ENCODE assay signal across 19 cellular contexts in the genomic region with DNA sequence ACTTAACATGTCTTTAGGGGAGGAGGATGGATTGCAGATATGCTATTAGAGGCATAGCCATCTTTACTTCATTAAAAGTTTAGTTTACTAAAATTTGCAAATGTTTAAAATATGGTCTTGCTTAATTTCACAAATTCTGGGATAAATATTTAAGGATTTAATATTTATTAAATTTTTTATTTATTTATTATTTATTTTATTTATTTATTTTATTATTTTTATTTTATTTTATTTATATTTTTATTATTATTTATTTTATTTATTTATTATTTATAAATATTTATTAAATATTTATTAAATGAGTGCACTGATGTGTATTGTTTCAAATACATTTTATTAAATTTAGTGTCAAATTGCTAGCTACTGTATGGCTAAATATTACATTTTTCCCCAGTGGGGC. TPM values are rescaled to one million over a fixed set of nuclear protein-coding genes. Genes with fewer than 3 reads are reported as not detected.
DNase-seq lines count a peak whose midpoint lies in the region; ATAC-seq, FAIRE-seq and TF ChIP-seq lines count a peak whose summit lies in the region.
"Had no signal": no experiment of that assay in that cellular context is flagged by ENCODE, and none has a peak within 500 bp of the region (broad histone marks: within the 10 kb centered on the region; RNA-seq: fewer than 3 reads in every experiment).

No MANE protein-coding gene starts in this region.

- H3K9me3 Mint-ChIP-seq in neural progenitor cell (no peaks in the 10 kb centered on the region), Caco-2 (ENCODE audit: unreplicated experiment) (no peaks in the 10 kb centered on the region)
- H3K9me3 Mint-ChIP-seq: HFFc6 had no signal

- TF ChIP-seq CTCF in neural progenitor cell (IDR thresholded peaks at IDR 0.05) (no peak), Caco-2 (IDR thresholded peaks at IDR 0.05; ENCODE audit: insufficient read depth in 1 of 2, low read depth in 1 of 2, low read length in 1 of 2, severe bottlenecking in 1 of 2, unreplicated experiment in 1 of 2) (no peak)

- H3F3A ChIP-seq in neural progenitor cell (ENCODE audit: low read depth), result peaks cover 45% of the 10 kb centered on the region

- no TSS peak for BruUV-seq in Caco-2 (replicated peaks; lab: Mats Ljungman, UMichigan)

- H3K27me3 ChIP-seq in neural progenitor cell (no peaks in the 10 kb centered on the region), Caco-2 (replicated peaks; ENCODE audit: control insufficient read depth, insufficient read depth, low read length) (no peaks in the 10 kb centered on the region)

- H3K36me3 Mint-ChIP-seq in neural progenitor cell, result peaks cover 5% of the 10 kb centered on the region
- H3K36me3 Mint-ChIP-seq in Caco-2 (ENCODE audit: insufficient read depth, unreplicated experiment), result no peaks in the 10 kb centered on the region

- H3K27ac Mint-ChIP-seq in neural progenitor cell, result no peak overlapping the region
- H3K27ac Mint-ChIP-seq in Caco-2 (ENCODE audit: unreplicated experiment), result no peak overlapping the region
- H3K27ac Mint-ChIP-seq: CD4-positive, alpha-beta T cell; HFFc6 had no signal

- H3K4me3 ChIP-seq in neural progenitor cell, result no peak overlapping the region
- no peak overlapping the region for H3K4me3 ChIP-seq in Caco-2 (ENCODE audit: low read depth, low read length)
- H3K4me3 ChIP-seq: A549 had no signal

- POLR2A ChIA-PET in Caco-2 (lab: Charles Lee), result no interaction called here

- no peaks in the 10 kb centered on the region for H3K9me3 ChIP-seq in neural progenitor cell (ENCODE audit: low read depth)
- no peaks in the 10 kb centered on the region for H3K9me3 ChIP-seq in Caco-2
- H3K9me3 ChIP-seq: A549 had no signal

- FAIRE-seq in RCC 7860 (lab: Jason Lieb, UNC), result peak; percentile 88
- FAIRE-seq in endometrium (lab: Jason Lieb, UNC), result peak; percentile 91
- FAIRE-seq: A549 had no signal

- peaks cover 15% of the 10 kb centered on the region for H3K79me2 ChIP-seq in neural progenitor cell (ENCODE audit: low read depth)

- DNase-seq in RCC 7860 (ENCODE audit: low spot score) (no peak), neural progenitor cell (ENCODE audit: low spot score) (no peak), left lobe of liver (ENCODE audit: low spot score) (no peak), Caco-2 (no peak), NCI-H1092 treated with DMSO at 0.1 percent for 48 hours (lab: John Stamatoyannopoulos, UW) (no peak)
- DNase-seq: AML-193; CD4-positive, alpha-beta T cell; DMS153; DMS79; GF-D8; GOT3; H7; HFFc6 had no signal

- H3K4me1 ChIP-seq in neural progenitor cell (peaks cover 53% of the 10 kb centered on the region), Caco-2 (no peaks in the 10 kb centered on the region)
- H3K4me1 ChIP-seq: A549 had no signal

- H3K4me2 ChIP-seq in neural progenitor cell, result peak overlapping the region; percentile 76
- H3K4me2 ChIP-seq: A549 had no signal

- no peaks in the 10 kb centered on the region for H4K20me1 ChIP-seq in neural progenitor cell (ENCODE audit: low read depth)

- CTCF ChIA-PET in Caco-2 (lab: Charles Lee), result no interaction called here

- H3K36me3 ChIP-seq in neural progenitor cell (no peaks in the 10 kb centered on the region), Caco-2 (ENCODE audit: control insufficient read depth, insufficient read depth, low read length) (no peaks in the 10 kb centered on the region)

- H3K4me3 Mint-ChIP-seq in neural progenitor cell (no peak overlapping the region), Caco-2 (ENCODE audit: unreplicated experiment) (no peak overlapping the region)
- H3K4me3 Mint-ChIP-seq: CD4-positive, alpha-beta T cell; HFFc6 had no signal

- intact Hi-C loops in Caco-2 (cut with micrococcal nuclease; ENCODE audit: unreplicated experiment), result no loop called here

- H3K27me3 Mint-ChIP-seq in neural progenitor cell (ENCODE audit: insufficient read depth, low read depth) (no peaks in the 10 kb centered on the region), Caco-2 (ENCODE audit: insufficient read depth, unreplicated experiment) (peaks cover 6% of the 10 kb centered on the region)
- H3K27me3 Mint-ChIP-seq: CD4-positive, alpha-beta T cell had no signal

- H3K4me1 Mint-ChIP-seq in neural progenitor cell (peaks cover 32% of the 10 kb centered on the region), Caco-2 (ENCODE audit: low read depth, unreplicated experiment) (no peaks in the 10 kb centered on the region)

- ATAC-seq in left lobe of liver (no peak), HG03432 (IDR thresholded peaks at IDR 0.05; ENCODE audit: unreplicated experiment) (no peak)
- ATAC-seq: A549, HCT116 had no signal

- H2AFZ ChIP-seq in neural progenitor cell (replicated peaks), result no peak overlapping the region

- no peak overlapping the region for H3K9ac ChIP-seq in neural progenitor cell

- peak overlapping the region; percentile 93 for H3K27ac ChIP-seq in neural progenitor cell
- H3K27ac ChIP-seq: A549, C4-2B had no signal

RNA-seq across cellular contexts. Expression of a gene that starts 46.0 kb away (rescaled TPM):
- total RNA-seq in neural progenitor cell (ENCODE audit: low replicate concordance), result 7.4 and 8.5 TPM in 2 replicates
- 3.9 TPM for total RNA-seq in left lobe of liver
- total RNA-seq in Caco-2 (2022), result 0.05 TPM in 1 of 2 replicates, not detected in the other
- total RNA-seq: CD4-positive, alpha-beta T cell; HT-29 had no signal
